In the genomic region with DNA sequence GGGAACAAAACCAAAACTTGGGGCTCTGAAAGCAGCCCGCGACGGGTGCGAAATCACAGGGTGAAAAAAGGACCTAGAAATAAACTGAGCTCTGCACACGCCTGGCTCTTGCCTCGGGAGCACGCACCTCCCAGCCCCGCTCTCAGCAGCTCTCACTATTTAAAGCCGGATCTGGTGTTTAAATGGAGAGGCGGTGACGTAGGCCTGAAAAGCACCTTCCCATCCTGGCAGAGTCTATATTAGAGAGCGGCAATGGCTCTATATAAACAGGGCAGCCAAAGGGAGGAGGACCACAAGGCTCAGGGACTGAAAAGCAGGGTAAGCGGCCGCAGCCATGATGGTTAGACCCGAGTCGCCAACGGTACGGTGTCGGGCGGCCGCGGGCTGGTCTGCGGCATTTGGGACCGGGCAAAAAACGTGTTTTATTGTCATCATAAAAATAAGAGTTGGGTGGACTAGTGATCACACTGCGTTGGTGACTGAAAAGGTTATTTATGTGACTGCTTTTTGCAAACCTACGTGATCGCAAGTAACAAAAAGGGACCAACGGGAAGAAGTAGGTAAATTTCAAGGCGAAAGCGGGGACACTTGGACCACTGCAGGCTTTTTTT, we compare ENCODE assay signal across 8 cellular contexts. TPM values are rescaled to one million over a fixed set of nuclear protein-coding genes. Genes with fewer than 3 reads are reported as not detected.
A peak's percentile ranks its signal among the peaks of the same experiment; 100 is the strongest.
DNase-seq lines count a peak whose midpoint lies in the region; ATAC-seq and TF ChIP-seq lines count a peak whose summit lies in the region.

No MANE protein-coding gene starts in this region.

- ATAC-seq in GM19395 (IDR thresholded peaks at IDR 0.05; ENCODE audit: unreplicated experiment) (peak; percentile 68), HG03558 (IDR thresholded peaks at IDR 0.05; ENCODE audit: extremely low read depth, unreplicated experiment) (peak; percentile 45), left lobe of liver (peak; percentile 71)

- TF ChIP-seq CTCF in C4-2B (conservative IDR thresholded peaks at IDR 0.05) = no peak

- peak; percentile 100 for DNase-seq in NCI-H748 (lab: John Stamatoyannopoulos, UW; ENCODE audit: unreplicated experiment)
- peak; percentile 73 to 85 for DNase-seq in activated CD4-positive, alpha-beta T cell treated with anti-CD3 and anti-CD28 coated beads, Interleukin-2, amount 50 U/mL, for 24 hours (ENCODE audit: low read depth in 1 of 2, low spot score in 1 of 2)
- DNase-seq in dedifferentiated amniotic fluid mesenchymal stem cell (ENCODE audit: extremely low spot score) = peak; percentile 98
- DNase-seq in left lobe of liver (ENCODE audit: low spot score) = peak; percentile 94
- peak; percentile 74 to 83 for DNase-seq in stimulated activated CD4-positive, alpha-beta T cell treated with anti-CD3 and anti-CD28 coated beads, Interleukin-2, amount 100 ng/mL, for 24 hours

- peak overlapping the region; percentile 90 for H3K27ac ChIP-seq in C4-2B

RNA-seq across cellular contexts. Expression of a gene that starts 1.4 kb away (rescaled TPM):
- 11.1 TPM for total RNA-seq in left lobe of liver

Comparison
In these comparisons a context has a peak if more than half of its experiments do, and no peak if none do; other contexts are left out.
1. Peak in every context shown above with its lines: DNase-seq, ATAC-seq and H3K27ac ChIP-seq.